In the genomic region with DNA sequence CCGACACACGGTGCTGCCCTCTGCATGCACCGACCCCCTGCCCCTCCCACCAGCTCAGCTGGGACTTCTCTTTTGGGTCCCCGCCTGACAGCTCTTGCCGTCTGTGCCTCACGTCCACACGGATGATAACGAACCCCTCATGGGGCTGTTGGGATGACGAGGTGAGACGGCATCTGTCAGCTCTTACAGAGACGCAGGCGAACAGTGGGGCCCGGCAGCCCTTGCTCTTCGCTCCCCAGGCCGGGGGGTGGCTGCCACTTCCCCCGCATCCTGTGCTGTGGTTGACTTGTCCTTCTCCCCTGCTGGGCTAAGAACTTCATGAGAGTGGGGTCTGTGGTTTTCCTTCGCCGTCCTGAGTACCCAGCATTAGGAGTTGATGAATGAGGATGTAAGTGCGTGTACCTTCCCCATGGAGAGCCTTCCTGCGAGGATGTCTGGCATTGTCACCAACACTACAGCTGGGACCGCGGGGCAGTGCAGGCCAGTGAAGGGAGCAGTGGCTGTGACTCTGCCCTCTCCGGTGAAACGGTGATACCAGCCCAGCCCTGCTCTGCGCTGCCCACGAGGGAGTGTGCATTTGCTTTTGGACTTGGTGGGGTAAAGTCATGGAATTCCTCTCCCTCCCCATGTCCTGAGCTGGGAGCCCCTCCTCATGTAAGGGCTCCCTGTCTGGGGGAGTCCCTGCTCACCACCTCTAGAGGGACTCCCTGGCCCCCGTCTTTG, we compare ENCODE assay signal across 28 cellular contexts. TPM values are rescaled to one million over a fixed set of nuclear protein-coding genes. Genes with fewer than 3 reads are reported as not detected.
DNase-seq lines count a peak whose midpoint lies in the region; ATAC-seq, FAIRE-seq and TF ChIP-seq lines count a peak whose summit lies in the region.
"Had no signal": no experiment of that assay in that cellular context is flagged by ENCODE, and none has a peak within 500 bp of the region (broad histone marks: within the 10 kb centered on the region; RNA-seq: fewer than 3 reads in every experiment).

No MANE protein-coding gene starts in this region.

- no peak for FAIRE-seq in H1 (lab: Jason Lieb, UNC)
- FAIRE-seq: HepG2, kidney, pancreas had no signal

- no peak for TF ChIP-seq CTCF in Loucy (conservative IDR thresholded peaks at IDR 0.05; ENCODE audit: low read length)
- TF ChIP-seq CTCF in H1 (IDR thresholded peaks at IDR 0.05; ENCODE audit: control extremely low read depth in 1 of 3, insufficient read depth in 1 of 3, low read depth in 1 of 3, low read length in 3 of 3), result no peak
- no peak for TF ChIP-seq CTCF in ovary (IDR thresholded peaks at IDR 0.05)

- H3K27ac Mint-ChIP-seq in activated naive CD4-positive, alpha-beta T cell treated with anti-CD3 and anti-CD28 coated beads for 36 hours, result no peak overlapping the region
- H3K27ac Mint-ChIP-seq in stimulated activated effector memory CD8-positive, alpha-beta T cell treated with anti-CD3 and anti-CD28 coated beads, Interleukin-12 subunit alpha, Interleukin-12 subunit beta, amount 100 ng/mL, for 72 hours, result peak overlapping the region; percentile 41
- H3K27ac Mint-ChIP-seq: activated T-helper 17 cell treated with anti-CD3 and anti-CD28 coated beads, Interleukin-2, amount 50 U/mL, for 72 hours; stimulated activated memory B cell treated with anti-CD40 and anti-IgM and Interleukin-4, amounts not matched to agents 10 μg/mL and 1 μg/mL and 100 μg/mL, for 72 hours had no signal

- no peaks in the 10 kb centered on the region for H3F3A ChIP-seq in Loucy (ENCODE audit: low read depth)

- WGBS in H1 (ENCODE audit: extremely low coverage in 1 of 2, insufficient coverage in 1 of 2, insufficient read length in 1 of 2, insufficient replicate concordance in 2 of 2, low coverage in 1 of 2, low lambda C conversion rate in 2 of 2, missing lambda C conversion rate in 1 of 2), 2 experiments, result 88% methylated on average over 27 of the region's 27 CpGs; no CpG with 5 or more reads in 1 of the 2 experiments
- WGBS in ovary, 3 donors, result 27 to 33% (median 30%) methylated on average over 24 to 27 of the region's 27 CpGs

- H4K20me1 ChIP-seq in Loucy (ENCODE audit: insufficient read depth, low read length, poor library complexity, severe bottlenecking), result no peaks in the 10 kb centered on the region
- no peaks in the 10 kb centered on the region for H4K20me1 ChIP-seq in H1 (replicated peaks in 1 of 2; ENCODE audit: control insufficient read depth in 1 of 2, insufficient read depth in 2 of 2, low read length in 2 of 2)

- no peaks in the 10 kb centered on the region for H3K79me1 ChIP-seq in H1 (ENCODE audit: low read depth, low read length)

- peaks cover 7% of the 10 kb centered on the region for H3K4me1 Mint-ChIP-seq in activated naive CD4-positive, alpha-beta T cell treated with anti-CD3 and anti-CD28 coated beads for 36 hours (ENCODE audit: low read depth)
- peaks cover 39% of the 10 kb centered on the region for H3K4me1 Mint-ChIP-seq in stimulated activated effector memory CD8-positive, alpha-beta T cell treated with anti-CD3 and anti-CD28 coated beads, Interleukin-12 subunit alpha, Interleukin-12 subunit beta, amount 100 ng/mL, for 72 hours

- TF ChIP-seq POLR2A in H1 (IDR thresholded peaks at IDR 0.05; ENCODE audit: control extremely low read depth in 1 of 2, low read depth in 2 of 2, low read length in 2 of 2), result no peak
- no peak for TF ChIP-seq POLR2A in ovary (IDR thresholded peaks at IDR 0.05)

- 0 out of 2 replicates have a peak overlapping the region, but pooled peaks have one; percentile 5 for H2BK5ac ChIP-seq in H1 (ENCODE audit: low read depth, low read length)

- no peak overlapping the region for H4K91ac ChIP-seq in H1 (replicated peaks; ENCODE audit: insufficient read length, low read length)

- H3K79me2 ChIP-seq in Loucy (ENCODE audit: insufficient read depth, low read length), result no peaks in the 10 kb centered on the region
- no peaks in the 10 kb centered on the region for H3K79me2 ChIP-seq in H1 (ENCODE audit: control insufficient read depth in 1 of 2, insufficient read depth in 2 of 2, low read length in 2 of 2)

- H3K27me3 Mint-ChIP-seq in activated naive CD4-positive, alpha-beta T cell treated with anti-CD3 and anti-CD28 coated beads for 36 hours (ENCODE audit: low read depth), result peaks cover 23% of the 10 kb centered on the region

- H3K56ac ChIP-seq in H1 (replicated peaks; ENCODE audit: insufficient read length, low read depth, low read length), result no peak overlapping the region

- H2AFZ ChIP-seq in Loucy (ENCODE audit: low read length), result no peak overlapping the region
- H2AFZ ChIP-seq in H1 (ENCODE audit: low read length), result no peak overlapping the region
- H2AFZ ChIP-seq: GM23248 had no signal

- H3K4me1 ChIP-seq in Loucy (ENCODE audit: insufficient read depth, low read length, poor library complexity, severe bottlenecking) (no peaks in the 10 kb centered on the region), H1 (replicated peaks in 1 of 4; ENCODE audit: control insufficient read depth in 3 of 4, insufficient read depth in 4 of 4, low read length in 3 of 4) (peaks cover 0 to 4% (median 1%) of the 10 kb centered on the region in 4 experiments; a peak in 3 of 7 replicates), ovary (ENCODE audit: insufficient read depth) (no peaks in the 10 kb centered on the region)
- H3K4me1 ChIP-seq: pancreas had no signal

- ATAC-seq in stimulated activated effector memory CD8-positive, alpha-beta T cell treated with anti-CD3 and anti-CD28 coated beads, Interleukin-12 subunit alpha, Interleukin-12 subunit beta, amount 100 ng/mL, for 72 hours, result peak; percentile 62
- no peak for ATAC-seq in GM18502 (IDR thresholded peaks at IDR 0.05; ENCODE audit: poor library complexity, unreplicated experiment)
- ATAC-seq: activated T-helper 17 cell treated with anti-CD3 and anti-CD28 coated beads, Interleukin-2, amount 50 U/mL, for 72 hours; HepG2; pancreas; PC-3; sciatic nerve; stimulated activated memory B cell treated with anti-CD40 and anti-IgM and Interleukin-4, amounts not matched to agents 10 μg/mL and 1 μg/mL and 100 μg/mL, for 72 hours had no signal

- peak; percentile 14 for DNase-seq in activated naive CD4-positive, alpha-beta T cell treated with anti-CD3 and anti-CD28 coated beads for 36 hours
- no peak for DNase-seq in activated naive CD4-positive, alpha-beta T cell treated with Interleukin-2 at 50 U/mL for 16 hours
- DNase-seq in H1 (ENCODE audit: low read depth in 1 of 2, low spot score in 2 of 2) (no peak), ovary (no peak), epidermal melanocyte (ENCODE audit: insufficient read length, low spot score) (no peak)
- DNase-seq in stimulated activated effector memory CD8-positive, alpha-beta T cell treated with anti-CD3 and anti-CD28 coated beads, Interleukin-12 subunit alpha, Interleukin-12 subunit beta, amount 100 ng/mL, for 72 hours (ENCODE audit: low spot score in 2 of 2), result no peak
- DNase-seq: activated CD8-positive, alpha-beta memory T cell treated with anti-CD3 and anti-CD28 coated beads for 24 hours; amniotic stem cell; DMS 273 treated with DMSO at 0.1 percent for 48 hours; GF-D8; GM23248; kidney; mammary epithelial cell; NCI-H345; PC-3 had no signal

- TF ChIP-seq RAD21 in H1 (IDR thresholded peaks at IDR 0.05 in 1 of 2, conservative IDR thresholded peaks at IDR 0.05 in 1 of 2; ENCODE audit: low read depth in 2 of 2, low read length in 2 of 2), result no peak

- H3K4me3 Mint-ChIP-seq in activated naive CD4-positive, alpha-beta T cell treated with anti-CD3 and anti-CD28 coated beads for 36 hours, result no peak overlapping the region
- H3K4me3 Mint-ChIP-seq in stimulated activated effector memory CD8-positive, alpha-beta T cell treated with anti-CD3 and anti-CD28 coated beads, Interleukin-12 subunit alpha, Interleukin-12 subunit beta, amount 100 ng/mL, for 72 hours, result peak overlapping the region; percentile 14
- H3K4me3 Mint-ChIP-seq: activated T-helper 17 cell treated with anti-CD3 and anti-CD28 coated beads, Interleukin-2, amount 50 U/mL, for 72 hours; stimulated activated memory B cell treated with anti-CD40 and anti-IgM and Interleukin-4, amounts not matched to agents 10 μg/mL and 1 μg/mL and 100 μg/mL, for 72 hours had no signal

- H2BK120ac ChIP-seq in H1 (replicated peaks; ENCODE audit: low read depth, low read length), result no peak overlapping the region

- CTCF ChIA-PET in activated naive CD4-positive, alpha-beta T cell treated with anti-CD3 and anti-CD28 coated beads for 36 hours (lab: Charles Lee), result interaction anchor here (1.6 kb wide), 1 partner anchor 215 kb away, joined by 6 read pairs; no protein-coding TSS in a partner anchor
- CTCF ChIA-PET in H1 (lab: Charles Lee; ENCODE audit: partially characterized antibody), result interaction anchor here (1.0 to 7.2 kb wide), 12 partner anchors 9 to 219 kb away, joined by 3 to 39 read pairs (median 4); no protein-coding TSS in a partner anchor

- no peak overlapping the region for H3K18ac ChIP-seq in H1 (ENCODE audit: extremely low read depth, low read length)

- H3K14ac ChIP-seq in H1 (ENCODE audit: insufficient read length), result no peak overlapping the region

- H3K9me3 ChIP-seq in Loucy (ENCODE audit: insufficient read depth, low read depth, low read length) (no peaks in the 10 kb centered on the region), H1 (ENCODE audit: insufficient read depth in 2 of 2, low read depth in 1 of 2, low read length in 1 of 2) (no peaks in the 10 kb centered on the region), ovary (no peaks in the 10 kb centered on the region)
- H3K9me3 ChIP-seq: pancreas, thoracic aorta had no signal

- H3K4me3 ChIP-seq in Loucy (ENCODE audit: low read length, poor library complexity, severe bottlenecking) (no peak overlapping the region), H1 (ENCODE audit: extremely low read depth in 1 of 4, insufficient read depth in 2 of 4, low read depth in 3 of 4, low read length in 4 of 4) (no peak overlapping the region), ovary (no peak overlapping the region)
- H3K4me3 ChIP-seq: cardiac muscle cell, GM23248, pancreas, thoracic aorta had no signal

- POLR2A ChIA-PET in H1 (lab: Charles Lee; ENCODE audit: partially characterized antibody), result interaction anchor here (1.3 to 1.6 kb wide), 4 partner anchors 10 to 59 kb away, joined by 3 to 6 read pairs (median 4); no protein-coding TSS in a partner anchor

- TF ChIP-seq EP300 in H1 (IDR thresholded peaks at IDR 0.05; ENCODE audit: borderline replicate concordance in 1 of 2, low read depth in 2 of 2, low read length in 2 of 2) (no peak), ovary (IDR thresholded peaks at IDR 0.05) (no peak)

- H3K4me2 ChIP-seq in Loucy (ENCODE audit: low read depth, low read length, poor library complexity, severe bottlenecking) (peak overlapping the region; percentile 18), H1 (ENCODE audit: insufficient read depth in 1 of 2, low read depth in 2 of 2, low read length in 2 of 2) (no peak overlapping the region)

- no peak overlapping the region for H4K5ac ChIP-seq in H1 (ENCODE audit: insufficient read length, low read depth, low read length)

- no peak overlapping the region for H3K4ac ChIP-seq in H1 (replicated peaks; ENCODE audit: insufficient read length, low read depth, low read length)

- H2BK20ac ChIP-seq in H1 (ENCODE audit: low read length), result 0 out of 2 replicates have a peak overlapping the region, but pooled peaks have one; percentile 34

- H3K36me3 Mint-ChIP-seq in activated naive CD4-positive, alpha-beta T cell treated with anti-CD3 and anti-CD28 coated beads for 36 hours (ENCODE audit: low read depth), result no peaks in the 10 kb centered on the region
- H3K36me3 Mint-ChIP-seq in stimulated activated effector memory CD8-positive, alpha-beta T cell treated with anti-CD3 and anti-CD28 coated beads, Interleukin-12 subunit alpha, Interleukin-12 subunit beta, amount 100 ng/mL, for 72 hours, result peaks cover 24% of the 10 kb centered on the region
- H3K36me3 Mint-ChIP-seq: stimulated activated memory B cell treated with anti-CD40 and anti-IgM and Interleukin-4, amounts not matched to agents 10 μg/mL and 1 μg/mL and 100 μg/mL, for 72 hours had no signal

- H2BK12ac ChIP-seq in H1 (ENCODE audit: low read depth, low read length), result no peak overlapping the region

- 0 out of 2 replicates have a peak overlapping the region, but pooled peaks have one; percentile 40 for H2BK15ac ChIP-seq in H1 (ENCODE audit: low read length)

- H3K36me3 ChIP-seq in Loucy (ENCODE audit: insufficient read depth, low read length) (no peaks in the 10 kb centered on the region), H1 (ENCODE audit: control insufficient read depth in 2 of 4, insufficient read depth in 4 of 4, low read length in 3 of 4) (no peaks in the 10 kb centered on the region), ovary (no peaks in the 10 kb centered on the region)
- H3K36me3 ChIP-seq: cardiac muscle cell, pancreas, thoracic aorta had no signal

- H4K8ac ChIP-seq in H1 (ENCODE audit: extremely low read depth, insufficient read depth, low read length), result no peak overlapping the region

- H3K27me3 ChIP-seq in Loucy (ENCODE audit: insufficient read depth, low read length, poor library complexity, severe bottlenecking) (no peaks in the 10 kb centered on the region), H1 (replicated peaks in 1 of 4; ENCODE audit: control insufficient read depth in 3 of 4, extremely low read depth in 1 of 4, insufficient read depth in 3 of 4, low read length in 3 of 4) (no peaks in the 10 kb centered on the region), ovary (no peaks in the 10 kb centered on the region)
- H3K27me3 ChIP-seq: cardiac muscle cell, pancreas had no signal

- H2AK5ac ChIP-seq in H1 (ENCODE audit: low read depth, low read length), result no peak overlapping the region

- peaks cover 4% of the 10 kb centered on the region for H3K9me3 Mint-ChIP-seq in activated naive CD4-positive, alpha-beta T cell treated with anti-CD3 and anti-CD28 coated beads for 36 hours
- peaks cover 4% of the 10 kb centered on the region for H3K9me3 Mint-ChIP-seq in stimulated activated effector memory CD8-positive, alpha-beta T cell treated with anti-CD3 and anti-CD28 coated beads, Interleukin-12 subunit alpha, Interleukin-12 subunit beta, amount 100 ng/mL, for 72 hours

- H3K9ac ChIP-seq in Loucy (ENCODE audit: low read depth, low read length, poor library complexity, severe bottlenecking) (no peak overlapping the region), H1 (replicated peaks in 1 of 4; ENCODE audit: extremely low read depth in 1 of 4, low read depth in 3 of 4, low read length in 3 of 4) (no peak overlapping the region)
- H3K9ac ChIP-seq: GM23248 had no signal

- H3K27ac ChIP-seq in H1 (ENCODE audit: low read depth, low read length), result no peak overlapping the region
- no peak overlapping the region for H3K27ac ChIP-seq in ovary
- H3K27ac ChIP-seq: cardiac muscle cell, epithelial cell of prostate, GM23248, pancreas, thoracic aorta had no signal

- H3K23ac ChIP-seq in H1 (ENCODE audit: insufficient read length), result no peak overlapping the region

- intact Hi-C loops in activated naive CD4-positive, alpha-beta T cell treated with anti-CD3 and anti-CD28 coated beads for 36 hours (cut with micrococcal nuclease), result no loop called here
- intact Hi-C loops in ovary (cut with DNase I), result no loop called here

- H3K23me2 ChIP-seq in H1 (ENCODE audit: low read depth, low read length), result no peaks in the 10 kb centered on the region

- no peaks in the 10 kb centered on the region for H3K9me2 ChIP-seq in Loucy (replicated peaks; ENCODE audit: low read depth, low read length)

RNA-seq across cellular contexts. Expression of gene HK3, which starts 23.2 kb away (rescaled TPM):
- total RNA-seq in activated naive CD4-positive, alpha-beta T cell treated with anti-CD3 and anti-CD28 coated beads for 36 hours, result not detected
- not detected in 2 replicates for total RNA-seq in H1 (2021; fragmentation: NEBNext Ultra II Directional; extraction: Animal tissue kit (Norgen Biotek cat#: 25700))
- polyA plus RNA-seq in H1 (2011; rRNA removed) (not detected in 2 replicates), ovary (1 to 10 TPM; 1.0 to 4.6 TPM)
- 0.04 TPM for polyA plus RNA-seq in H1 (2011; cell fraction: cytosol; rRNA removed)
- 0.10 TPM for polyA plus RNA-seq in H1 (2011; cell fraction: nucleus; rRNA removed)
- polyA plus RNA-seq in H1 (2012, experiment 1 of 2), result not detected in 4 replicates
- not detected for polyA plus RNA-seq in H1 (2012, experiment 2 of 2)
- polyA plus RNA-seq in H1 (2013, experiment 1 of 2), result not detected
- not detected for polyA plus RNA-seq in H1 (2013, experiment 2 of 2)
- 0.24 TPM in 1 of 2 replicates, not detected in the other for polyA minus RNA-seq in H1 (2011; rRNA and poly(A)+ RNA removed)
- polyA minus RNA-seq in H1 (2011; cell fraction: cytosol; rRNA and poly(A)+ RNA removed), result not detected
- not detected for polyA minus RNA-seq in H1 (2011; cell fraction: nucleus; rRNA and poly(A)+ RNA removed)
- total RNA-seq in ovary, result 1 to 10 TPM in 5 of 7 donors, under 1 TPM in 2; 0.61 to 9.9 (median 2.3) TPM
- total RNA-seq: cardiac muscle cell, dermis microvascular lymphatic vessel endothelial cell, fibroblast of villous mesenchyme, GM23248, HepG2, mammary epithelial cell, MCF 10A, PC-3 had no signal
- polyA plus RNA-seq: cardiac muscle cell, GM23248, HepG2 had no signal
